In genomic region chr20:44961024-44961866, GRCh38 we compare ENCODE assay signal across 8 cellular contexts. TPM values are rescaled to one million over a fixed set of nuclear protein-coding genes. Genes with fewer than 3 reads are reported as not detected.
DNase-seq lines count a peak whose midpoint lies in the region; ATAC-seq and TF ChIP-seq lines count a peak whose summit lies in the region.

No MANE protein-coding gene starts in this region.

- H3K9me3 Mint-ChIP-seq in activated CD8-positive, alpha-beta memory T cell treated with anti-CD3 and anti-CD28 coated beads, Interleukin-2, amount 10 ng/mL, durations not matched to agents 7 days and 5 days (ENCODE audit: low read depth) = no peaks in the 10 kb centered on the region
- H3K9me3 Mint-ChIP-seq in stimulated activated naive CD8-positive, alpha-beta T cell treated with anti-CD3 and anti-CD28 coated beads, Interleukin-15, amount 100 ng/mL, for 72 hours = no peaks in the 10 kb centered on the region

- H3K27me3 Mint-ChIP-seq in activated CD8-positive, alpha-beta memory T cell treated with anti-CD3 and anti-CD28 coated beads, Interleukin-2, amount 10 ng/mL, durations not matched to agents 7 days and 5 days = no peaks in the 10 kb centered on the region
- H3K27me3 Mint-ChIP-seq in stimulated activated naive CD8-positive, alpha-beta T cell treated with anti-CD3 and anti-CD28 coated beads, Interleukin-15, amount 100 ng/mL, for 72 hours = no peaks in the 10 kb centered on the region

- H3K36me3 Mint-ChIP-seq in activated CD8-positive, alpha-beta memory T cell treated with anti-CD3 and anti-CD28 coated beads, Interleukin-2, amount 10 ng/mL, durations not matched to agents 7 days and 5 days = peaks cover 21% of the 10 kb centered on the region

- H3K27ac Mint-ChIP-seq in activated CD8-positive, alpha-beta memory T cell treated with anti-CD3 and anti-CD28 coated beads, Interleukin-2, amount 10 ng/mL, durations not matched to agents 7 days and 5 days = peak overlapping the region; percentile 95
- H3K27ac Mint-ChIP-seq in stimulated activated naive CD8-positive, alpha-beta T cell treated with anti-CD3 and anti-CD28 coated beads, Interleukin-15, amount 100 ng/mL, for 72 hours = no peak overlapping the region

- CTCF ChIA-PET in activated CD8-positive, alpha-beta memory T cell treated with anti-CD3 and anti-CD28 coated beads, Interleukin-2, amount 10 ng/mL, durations not matched to agents 7 days and 5 days (lab: Charles Lee) = interaction anchor here (1.5 to 3.0 kb wide), 5 partner anchors 10 to 332 kb away, joined by 4 to 12 read pairs (median 4); no protein-coding TSS in a partner anchor

- 58% methylated on average over 4 of the region's 4 CpGs for WGBS in esophagus muscularis mucosa
- 48 to 57% (median 49%) methylated on average over 4 of the region's 4 CpGs for WGBS in ovary, 3 donors
- 61 to 64% methylated on average over 4 of the region's 4 CpGs for WGBS in tibial nerve, 2 donors
- WGBS in thyroid gland, 2 donors = 66 to 68% methylated on average over 4 of the region's 4 CpGs

- TF ChIP-seq POLR2A in esophagus muscularis mucosa (IDR thresholded peaks at IDR 0.05; ENCODE audit: low read depth) = no peak
- TF ChIP-seq POLR2A in ovary (IDR thresholded peaks at IDR 0.05) = no peak
- TF ChIP-seq POLR2A in tibial nerve (IDR thresholded peaks at IDR 0.05) = no peak
- TF ChIP-seq POLR2A in thyroid gland (IDR thresholded peaks at IDR 0.05) = no peak

- intact Hi-C loops in esophagus muscularis mucosa (cut with DNase I) = loop anchor here (10.0 kb wide), 1 partner anchor 216 kb away; the partner anchor contains the start of gene KCNK15
- intact Hi-C loops in ovary (cut with DNase I) = loop anchor here in 2 of 4 donors (10.0 kb wide), 2 partner anchors 206 to 216 kb away; partner anchors contain the start of gene KCNK15 (in 1 of the 2)
- intact Hi-C loops in thyroid gland (cut with DNase I) = no loop called here

- no peaks in the 10 kb centered on the region for H3K9me3 ChIP-seq in esophagus muscularis mucosa
- no peaks in the 10 kb centered on the region for H3K9me3 ChIP-seq in ovary
- no peaks in the 10 kb centered on the region for H3K9me3 ChIP-seq in tibial nerve
- H3K9me3 ChIP-seq in thyroid gland = no peaks in the 10 kb centered on the region

- peaks cover 76% of the 10 kb centered on the region for H3K4me1 Mint-ChIP-seq in activated CD8-positive, alpha-beta memory T cell treated with anti-CD3 and anti-CD28 coated beads, Interleukin-2, amount 10 ng/mL, durations not matched to agents 7 days and 5 days
- peaks cover 79% of the 10 kb centered on the region for H3K4me1 Mint-ChIP-seq in stimulated activated naive CD8-positive, alpha-beta T cell treated with anti-CD3 and anti-CD28 coated beads, Interleukin-15, amount 100 ng/mL, for 72 hours

- peak; percentile 12 for DNase-seq in activated CD8-positive, alpha-beta memory T cell treated with anti-CD3 and anti-CD28 coated beads, Interleukin-2, amount 10 ng/mL, durations not matched to agents 7 days and 5 days
- no peak for DNase-seq in activated CD8-positive, alpha-beta memory T cell treated with anti-CD3 and anti-CD28 coated beads, Interleukin-2, amount 50 U/mL, for 48 hours
- DNase-seq in OCI-M1 (lab: John Stamatoyannopoulos, UW) (peak; percentile 54), esophagus muscularis mucosa (ENCODE audit: extremely low spot score) (no peak), ovary (no peak), tibial nerve (ENCODE audit: low spot score in 2 of 2) (no peak), thyroid gland (no peak)
- no peak for DNase-seq in stimulated activated naive CD8-positive, alpha-beta T cell treated with anti-CD3 and anti-CD28 coated beads, Interleukin-15, amount 100 ng/mL, for 72 hours

- no peak overlapping the region for H3K4me3 Mint-ChIP-seq in activated CD8-positive, alpha-beta memory T cell treated with anti-CD3 and anti-CD28 coated beads, Interleukin-2, amount 10 ng/mL, durations not matched to agents 7 days and 5 days
- peak overlapping the region; percentile 83 to 91 for H3K4me3 Mint-ChIP-seq in stimulated activated naive CD8-positive, alpha-beta T cell treated with anti-CD3 and anti-CD28 coated beads, Interleukin-15, amount 100 ng/mL, for 72 hours

- H3K36me3 ChIP-seq in esophagus muscularis mucosa (peaks cover 0 to 3% (median 3%) of the 10 kb centered on the region in 4 donors), ovary (no peaks in the 10 kb centered on the region), tibial nerve (peaks cover 0 to 2% (median 0%) of the 10 kb centered on the region in 3 donors), thyroid gland (no peaks in the 10 kb centered on the region)

- no peak for TF ChIP-seq CTCF in esophagus muscularis mucosa (IDR thresholded peaks at IDR 0.05)
- TF ChIP-seq CTCF in ovary (IDR thresholded peaks at IDR 0.05) = no peak
- TF ChIP-seq CTCF in tibial nerve (IDR thresholded peaks at IDR 0.05) = no peak
- TF ChIP-seq CTCF in thyroid gland (IDR thresholded peaks at IDR 0.05) = no peak

- ATAC-seq in activated CD8-positive, alpha-beta memory T cell treated with anti-CD3 and anti-CD28 coated beads, Interleukin-2, amount 10 ng/mL, durations not matched to agents 7 days and 5 days = no peak
- ATAC-seq in stimulated activated naive CD8-positive, alpha-beta T cell treated with anti-CD3 and anti-CD28 coated beads, Interleukin-15, amount 100 ng/mL, for 72 hours = no peak

- H3K4me3 ChIP-seq in esophagus muscularis mucosa = no peak overlapping the region
- H3K4me3 ChIP-seq in ovary = no peak overlapping the region
- H3K4me3 ChIP-seq in tibial nerve = no peak overlapping the region
- no peak overlapping the region for H3K4me3 ChIP-seq in thyroid gland (replicated peaks in 1 of 3)

- peak overlapping the region; percentile 78 to 89 (median 86) for H3K27ac ChIP-seq in esophagus muscularis mucosa (replicated peaks in 1 of 4)
- H3K27ac ChIP-seq in ovary = peak overlapping the region in 1 of 2 donors; percentile 50
- H3K27ac ChIP-seq in tibial nerve = peak overlapping the region in 2 of 4 donors; percentile 86 to 88
- H3K27ac ChIP-seq in thyroid gland = no peak overlapping the region

- peaks cover 11 to 38% (median 30%) of the 10 kb centered on the region in 4 donors for H3K4me1 ChIP-seq in esophagus muscularis mucosa
- H3K4me1 ChIP-seq in ovary (ENCODE audit: insufficient read depth) = peaks cover 8% of the 10 kb centered on the region
- H3K4me1 ChIP-seq in tibial nerve = peaks cover 0 to 33% (median 8%) of the 10 kb centered on the region in 4 donors
- H3K4me1 ChIP-seq in thyroid gland = peaks cover 7 to 10% of the 10 kb centered on the region in 2 donors

- TF ChIP-seq EP300 in esophagus muscularis mucosa (IDR thresholded peaks at IDR 0.05) (no peak), ovary (IDR thresholded peaks at IDR 0.05) (no peak), tibial nerve (IDR thresholded peaks at IDR 0.05) (no peak)

- H3K27me3 ChIP-seq in esophagus muscularis mucosa (no peaks in the 10 kb centered on the region), ovary (no peaks in the 10 kb centered on the region), tibial nerve (no peaks in the 10 kb centered on the region), thyroid gland (no peaks in the 10 kb centered on the region)

RNA-seq across cellular contexts. Expression of gene TOMM34, which starts 1.0 kb away (rescaled TPM):
- total RNA-seq in activated CD8-positive, alpha-beta memory T cell treated with anti-CD3 and anti-CD28 coated beads, Interleukin-2, amount 10 ng/mL, durations not matched to agents 7 days and 5 days = 10 to 100 TPM; 22.3 to 31.2 TPM
- total RNA-seq in esophagus muscularis mucosa (10 to 100 TPM in 3 of 4 donors, 1 to 10 TPM in 1; 5.8 to 14.8 (median 13.9) TPM), ovary (10 to 100 TPM; 12.3 to 39.8 (median 26.2) TPM), tibial nerve (10 to 100 TPM in 3 of 4 donors, 1 to 10 TPM in 1; 5.9 to 18.0 (median 13.9) TPM), thyroid gland (10 to 100 TPM; 18.4 to 26.0 (median 23.0) TPM)
- 10 to 100 TPM; 20.1 to 60.7 TPM for polyA plus RNA-seq in ovary

RNA-seq across cellular contexts. Expression of gene STK4, which starts 5.1 kb away (rescaled TPM):
- 100 to 1,000 TPM; 151 to 170 TPM for total RNA-seq in activated CD8-positive, alpha-beta memory T cell treated with anti-CD3 and anti-CD28 coated beads, Interleukin-2, amount 10 ng/mL, durations not matched to agents 7 days and 5 days
- total RNA-seq in esophagus muscularis mucosa (10 to 100 TPM; 26.0 to 31.6 (median 27.7) TPM), ovary (10 to 100 TPM; 17.3 to 27.5 (median 19.6) TPM), tibial nerve (10 to 100 TPM; 24.3 to 28.5 (median 27.1) TPM), thyroid gland (10 to 100 TPM; 18.8 to 37.2 (median 29.2) TPM)
- 10 to 100 TPM in 1 of 2 donors, 1 to 10 TPM in 1; 8.3 to 25.9 TPM for polyA plus RNA-seq in ovary

RNA-seq across cellular contexts. Expression of gene PABPC1L, which starts 51.4 kb away (rescaled TPM):
- 100 to 1,000 TPM; 113 to 126 TPM for total RNA-seq in activated CD8-positive, alpha-beta memory T cell treated with anti-CD3 and anti-CD28 coated beads, Interleukin-2, amount 10 ng/mL, durations not matched to agents 7 days and 5 days
- 1 to 10 TPM; 2.0 to 5.9 (median 2.9) TPM for total RNA-seq in esophagus muscularis mucosa
- total RNA-seq in ovary = 10 to 100 TPM; 17.9 to 34.9 (median 22.9) TPM
- 10 to 100 TPM; 13.3 to 19.0 TPM for polyA plus RNA-seq in ovary
- 10 to 100 TPM; 11.8 to 27.9 (median 16.0) TPM for total RNA-seq in tibial nerve
- total RNA-seq in thyroid gland = 10 to 100 TPM; 26.5 to 53.8 (median 31.9) TPM

Comparison
In these comparisons a context has a peak if more than half of its experiments do, and no peak if none do; other contexts are left out.
1. DNase-seq: peak in activated CD8-positive, alpha-beta memory T cell treated with anti-CD3 and anti-CD28 coated beads, Interleukin-2, amount 10 ng/mL, durations not matched to agents 7 days and 5 days (single experiment) and OCI-M1 (single experiment); none in activated CD8-positive, alpha-beta memory T cell treated with anti-CD3 and anti-CD28 coated beads, Interleukin-2, amount 50 U/mL, for 48 hours (single experiment), esophagus muscularis mucosa (single experiment), stimulated activated naive CD8-positive, alpha-beta T cell treated with anti-CD3 and anti-CD28 coated beads, Interleukin-15, amount 100 ng/mL, for 72 hours (0 of 2), ovary (0 of 5), tibial nerve (0 of 2) and thyroid gland (0 of 2).
2. H3K27ac ChIP-seq: peak in esophagus muscularis mucosa (4 of 4); none in thyroid gland (0 of 3).